8 cellular contexts compared by ENCODE assay signal in genomic region chr11:46278387-46279173, GRCh38. TPM values are rescaled to one million over a fixed set of nuclear protein-coding genes. Genes with fewer than 3 reads are reported as not detected.
DNase-seq lines count a peak whose midpoint lies in the region; ATAC-seq, FAIRE-seq and TF ChIP-seq lines count a peak whose summit lies in the region.

No MANE protein-coding gene starts in this region.

- H3K9me1 ChIP-seq in keratinocyte (ENCODE audit: control insufficient read depth, extremely low read depth, insufficient read depth, low read length): no peaks in the 10 kb centered on the region

- H2AFZ ChIP-seq in keratinocyte (ENCODE audit: control insufficient read depth, low read length): no peak overlapping the region

- no peaks in the 10 kb centered on the region for H4K20me1 ChIP-seq in keratinocyte (ENCODE audit: control insufficient read depth, extremely low read depth, insufficient read depth, low read length)

- peak in 2 of 3 experiments; percentile 20 to 22 for TF ChIP-seq CTCF in keratinocyte (optimal IDR thresholded peaks at IDR 0.05 in 1 of 3, IDR thresholded peaks at IDR 0.05 in 1 of 3, conservative IDR thresholded peaks at IDR 0.05 in 1 of 3; ENCODE audit: extremely low read depth in 1 of 3, insufficient read depth in 2 of 3, low read length in 3 of 3)

- dilution Hi-C loops in keratinocyte (cut with MboI; ENCODE audit: extremely low pct_ligation_motif_present, low sequenced_read_pairs): no loop called here

- no peaks in the 10 kb centered on the region for H3K9me3 ChIP-seq in MG63
- H3K9me3 ChIP-seq in keratinocyte (ENCODE audit: control insufficient read depth, low read depth, low read length): no peaks in the 10 kb centered on the region

- H3K4me3 ChIP-seq in MG63 (peak overlapping the region; percentile 83), keratinocyte (ENCODE audit: control insufficient read depth in 2 of 3, extremely low read depth in 1 of 3, insufficient read depth in 2 of 3, low read depth in 1 of 3, low read length in 3 of 3) (no peak overlapping the region)

- H3K79me2 ChIP-seq in keratinocyte (ENCODE audit: control insufficient read depth, insufficient read depth, low read length): no peaks in the 10 kb centered on the region

- DNase-seq in DMS53 (lab: John Stamatoyannopoulos, UW) (peak; percentile 71), MG63 (peak; percentile 75), astrocyte of the hippocampus (ENCODE audit: low read depth, low spot score) (peak; percentile 88), keratinocyte (ENCODE audit: low read depth, low spot score) (no peak), OCI-M2 (lab: John Stamatoyannopoulos, UW; ENCODE audit: unreplicated experiment) (no peak)
- peak; percentile 7 for DNase-seq in stimulated activated CD8-positive, alpha-beta memory T cell treated with anti-CD3 and anti-CD28 coated beads, Interleukin-15, amount 100 ng/mL, for 24 hours (ENCODE audit: low read depth)

- H3K27ac ChIP-seq in keratinocyte (ENCODE audit: control insufficient read depth, insufficient read depth, low read length): no peak overlapping the region

- peak overlapping the region; percentile 37 for H3K4me2 ChIP-seq in keratinocyte (ENCODE audit: control insufficient read depth, extremely low read depth, insufficient read depth, low read depth, low read length)

- H3K36me3 ChIP-seq in MG63: peaks cover 22% of the 10 kb centered on the region
- H3K36me3 ChIP-seq in keratinocyte (ENCODE audit: control insufficient read depth in 2 of 2, extremely low read depth in 1 of 2, insufficient read depth in 2 of 2, low read length in 2 of 2): no peaks in the 10 kb centered on the region

- H3K4me1 ChIP-seq in keratinocyte (ENCODE audit: control insufficient read depth, extremely low read depth, insufficient read depth, low read length): peaks cover 3% of the 10 kb centered on the region

- no peak overlapping the region for H3K9ac ChIP-seq in keratinocyte (ENCODE audit: control insufficient read depth, extremely low read depth, insufficient read depth, low read length)

- ATAC-seq in HG03280 (IDR thresholded peaks at IDR 0.05; ENCODE audit: unreplicated experiment): no peak
- no peak for ATAC-seq in GM21619 (IDR thresholded peaks at IDR 0.05; ENCODE audit: unreplicated experiment)

- FAIRE-seq in keratinocyte (lab: Jason Lieb, UNC): no peak

- no peaks in the 10 kb centered on the region for H3K27me3 ChIP-seq in MG63
- peaks cover 33% of the 10 kb centered on the region for H3K27me3 ChIP-seq in keratinocyte (ENCODE audit: control insufficient read depth, extremely low read depth, insufficient read depth, low read length)

RNA-seq across cellular contexts. Expression of gene CREB3L1, which starts 1.1 kb away (rescaled TPM):
- total RNA-seq in MG63 (2014; rRNA removed; shearing (Covaris generic); ENCODE audit: low replicate concordance): 2.5 and 12.5 TPM in 2 replicates
- polyA plus RNA-seq in keratinocyte: 0.06 to 0.19 TPM in 2 of 3 replicates, not detected in the other
- polyA plus RNA-seq in keratinocyte (2011; ENCODE audit: low read depth): 0.65 TPM
- polyA plus RNA-seq in keratinocyte (2011; cell fraction: cytosol; rRNA removed): 0.06 and 0.18 TPM in 2 replicates
- 0.31 TPM in 2 replicates for polyA plus RNA-seq in keratinocyte (2011; cell fraction: nucleus; rRNA removed)
- polyA plus RNA-seq in keratinocyte (2012; ENCODE audit: low replicate concordance): 0.18 and 0.23 TPM in 2 replicates
- polyA minus RNA-seq in keratinocyte: 3.4 TPM in 1 of 3 replicates, not detected in the others
- polyA minus RNA-seq in keratinocyte (2011; cell fraction: cytosol; rRNA and poly(A)+ RNA removed): 1.9 TPM
- polyA minus RNA-seq in keratinocyte (2011; cell fraction: nucleus; rRNA and poly(A)+ RNA removed): 0.70 TPM in 1 of 2 replicates, not detected in the other

Comparison
In these comparisons a context has a peak if more than half of its experiments do, and no peak if none do; other contexts are left out.
1. DNase-seq: peak in DMS53 (single experiment), MG63 (single experiment), astrocyte of the hippocampus (single experiment) and stimulated activated CD8-positive, alpha-beta memory T cell treated with anti-CD3 and anti-CD28 coated beads, Interleukin-15, amount 100 ng/mL, for 24 hours (single experiment); none in keratinocyte (single experiment) and OCI-M2 (single experiment).